ENCODE assay signal across 1 cellular context in genomic region chr11:1882265-1883238, GRCh38.
A peak's percentile ranks its signal among the peaks of the same experiment; 100 is the strongest.
TF ChIP-seq lines count a peak whose summit lies in the region.

No MANE protein-coding gene starts in this region.

TF ChIP-seq in HepG2, 621 proteins besides CTCF, POLR2A, EP300 and RAD21 (continued from another document and continues in another):
- TF ChIP-seq, protein P1, sequence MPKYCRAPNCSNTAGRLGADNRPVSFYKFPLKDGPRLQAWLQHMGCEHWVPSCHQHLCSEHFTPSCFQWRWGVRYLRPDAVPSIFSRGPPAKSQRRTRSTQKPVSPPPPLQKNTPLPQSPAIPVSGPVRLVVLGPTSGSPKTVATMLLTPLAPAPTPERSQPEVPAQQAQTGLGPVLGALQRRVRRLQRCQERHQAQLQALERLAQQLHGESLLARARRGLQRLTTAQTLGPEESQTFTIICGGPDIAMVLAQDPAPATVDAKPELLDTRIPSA (CRISPR knock-in tag; IDR thresholded peaks at IDR 0.05; ENCODE audit: borderline replicate concordance) = no peak
- TF ChIP-seq EHMT2 (IDR thresholded peaks at IDR 0.05; ENCODE audit: borderline replicate concordance, low read depth, low read length) (no peak), ZBTB43 (CRISPR knock-in tag; conservative IDR thresholded peaks at IDR 0.05) (no peak), SRSF4 (IDR thresholded peaks at IDR 0.05; ENCODE audit: low read depth, low read length, poor library complexity, severe bottlenecking) (no peak), ZNF432 (CRISPR knock-in tag; IDR thresholded peaks at IDR 0.05; ENCODE audit: borderline replicate concordance) (no peak), KDM6A (CRISPR knock-in tag; IDR thresholded peaks at IDR 0.05; ENCODE audit: low read depth) (no peak), HNRNPL (IDR thresholded peaks at IDR 0.05; ENCODE audit: low read depth, low read length) (0 out of 2 replicates have a peak, but pooled peaks have one; percentile 25), AKAP8 (CRISPR knock-in tag; IDR thresholded peaks at IDR 0.05) (0 out of 2 replicates have a peak, but pooled peaks have one; percentile 61), REPIN1 (CRISPR knock-in tag; IDR thresholded peaks at IDR 0.05; ENCODE audit: borderline replicate concordance, low read depth) (0 out of 2 replicates have a peak, but pooled peaks have one; percentile 25), NR2F6 (IDR thresholded peaks at IDR 0.05) (no peak), NR2F6 (CRISPR knock-in tag; IDR thresholded peaks at IDR 0.05) (no peak), ZNF572 (CRISPR knock-in tag; IDR thresholded peaks at IDR 0.05) (no peak), ETS1 (CRISPR knock-in tag; IDR thresholded peaks at IDR 0.05) (no peak), ZNF713 (CRISPR knock-in tag; IDR thresholded peaks at IDR 0.05) (no peak), NFYC (CRISPR knock-in tag; IDR thresholded peaks at IDR 0.05) (no peak), GATAD1 (CRISPR knock-in tag; IDR thresholded peaks at IDR 0.05) (0 out of 2 replicates have a peak, but pooled peaks have one; percentile 37), ARHGAP35 (CRISPR knock-in tag; IDR thresholded peaks at IDR 0.05; ENCODE audit: borderline replicate concordance) (no peak), TARDBP (CRISPR knock-in tag; IDR thresholded peaks at IDR 0.05) (no peak), FOXK1 (CRISPR knock-in tag; IDR thresholded peaks at IDR 0.05; ENCODE audit: borderline replicate concordance, low read depth) (no peak), PRDM15 (CRISPR knock-in tag; IDR thresholded peaks at IDR 0.05) (no peak), ZNF788 (CRISPR knock-in tag; IDR thresholded peaks at IDR 0.05; ENCODE audit: borderline replicate concordance) (0 out of 2 replicates have a peak, but pooled peaks have one; percentile 22), ZNF792 (CRISPR knock-in tag; IDR thresholded peaks at IDR 0.05) (no peak), ZNF720 (CRISPR knock-in tag; IDR thresholded peaks at IDR 0.05) (no peak), ZMYM3 (CRISPR knock-in tag; IDR thresholded peaks at IDR 0.05) (no peak), BHLHE40 (IDR thresholded peaks at IDR 0.05; ENCODE audit: low read length) (no peak), MAX (IDR thresholded peaks at IDR 0.05) (peak; percentile 52; the same call in 1 of the 2 replicates), ZNF138 (CRISPR knock-in tag; IDR thresholded peaks at IDR 0.05; ENCODE audit: low read depth) (no peak), ZUFSP (CRISPR knock-in tag; IDR thresholded peaks at IDR 0.05; ENCODE audit: borderline replicate concordance) (no peak), ATF3 (CRISPR knock-in tag; IDR thresholded peaks at IDR 0.05) (no peak), ERF (CRISPR knock-in tag; IDR thresholded peaks at IDR 0.05) (peak; percentile 48; the same call in 1 of the 2 replicates), SNAPC5 (CRISPR knock-in tag; IDR thresholded peaks at IDR 0.05; ENCODE audit: borderline replicate concordance) (no peak), HOXA9 (CRISPR knock-in tag; IDR thresholded peaks at IDR 0.05; ENCODE audit: borderline replicate concordance) (no peak), SALL1 (CRISPR knock-in tag; IDR thresholded peaks at IDR 0.05) (no peak), NR3C1 (CRISPR knock-in tag; IDR thresholded peaks at IDR 0.05) (no peak), LBX2 (CRISPR knock-in tag; IDR thresholded peaks at IDR 0.05; ENCODE audit: borderline replicate concordance) (no peak), FOXP1 (IDR thresholded peaks at IDR 0.05) (no peak), FOXP1 (CRISPR knock-in tag; IDR thresholded peaks at IDR 0.05) (no peak), FOXA1 (IDR thresholded peaks at IDR 0.05) (no peak), FOXA1 (CRISPR knock-in tag; IDR thresholded peaks at IDR 0.05) (no peak), MEIS2 (CRISPR knock-in tag; IDR thresholded peaks at IDR 0.05) (no peak), ZNF343 (CRISPR knock-in tag; IDR thresholded peaks at IDR 0.05) (no peak), ZNF451 (CRISPR knock-in tag; IDR thresholded peaks at IDR 0.05) (no peak), ZNF674 (CRISPR knock-in tag; IDR thresholded peaks at IDR 0.05; ENCODE audit: low read depth) (no peak), KAT8 (CRISPR knock-in tag; IDR thresholded peaks at IDR 0.05) (no peak), DNMT3B (CRISPR knock-in tag; conservative IDR thresholded peaks at IDR 0.05) (no peak), MED1 (CRISPR knock-in tag; IDR thresholded peaks at IDR 0.05) (0 out of 2 replicates have a peak, but pooled peaks have one; percentile 40), RFXAP (CRISPR knock-in tag; IDR thresholded peaks at IDR 0.05; ENCODE audit: borderline replicate concordance) (no peak)
- TF ChIP-seq, protein P2, sequence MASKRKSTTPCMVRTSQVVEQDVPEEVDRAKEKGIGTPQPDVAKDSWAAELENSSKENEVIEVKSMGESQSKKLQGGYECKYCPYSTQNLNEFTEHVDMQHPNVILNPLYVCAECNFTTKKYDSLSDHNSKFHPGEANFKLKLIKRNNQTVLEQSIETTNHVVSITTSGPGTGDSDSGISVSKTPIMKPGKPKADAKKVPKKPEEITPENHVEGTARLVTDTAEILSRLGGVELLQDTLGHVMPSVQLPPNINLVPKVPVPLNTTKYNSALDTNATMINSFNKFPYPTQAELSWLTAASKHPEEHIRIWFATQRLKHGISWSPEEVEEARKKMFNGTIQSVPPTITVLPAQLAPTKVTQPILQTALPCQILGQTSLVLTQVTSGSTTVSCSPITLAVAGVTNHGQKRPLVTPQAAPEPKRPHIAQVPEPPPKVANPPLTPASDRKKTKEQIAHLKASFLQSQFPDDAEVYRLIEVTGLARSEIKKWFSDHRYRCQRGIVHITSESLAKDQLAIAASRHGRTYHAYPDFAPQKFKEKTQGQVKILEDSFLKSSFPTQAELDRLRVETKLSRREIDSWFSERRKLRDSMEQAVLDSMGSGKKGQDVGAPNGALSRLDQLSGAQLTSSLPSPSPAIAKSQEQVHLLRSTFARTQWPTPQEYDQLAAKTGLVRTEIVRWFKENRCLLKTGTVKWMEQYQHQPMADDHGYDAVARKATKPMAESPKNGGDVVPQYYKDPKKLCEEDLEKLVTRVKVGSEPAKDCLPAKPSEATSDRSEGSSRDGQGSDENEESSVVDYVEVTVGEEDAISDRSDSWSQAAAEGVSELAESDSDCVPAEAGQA (IDR thresholded peaks at IDR 0.05; ENCODE audit: low read depth) = no peak
- TF ChIP-seq, protein P2 (CRISPR knock-in tag; IDR thresholded peaks at IDR 0.05; ENCODE audit: borderline replicate concordance) = no peak
- TF ChIP-seq, protein P3, sequence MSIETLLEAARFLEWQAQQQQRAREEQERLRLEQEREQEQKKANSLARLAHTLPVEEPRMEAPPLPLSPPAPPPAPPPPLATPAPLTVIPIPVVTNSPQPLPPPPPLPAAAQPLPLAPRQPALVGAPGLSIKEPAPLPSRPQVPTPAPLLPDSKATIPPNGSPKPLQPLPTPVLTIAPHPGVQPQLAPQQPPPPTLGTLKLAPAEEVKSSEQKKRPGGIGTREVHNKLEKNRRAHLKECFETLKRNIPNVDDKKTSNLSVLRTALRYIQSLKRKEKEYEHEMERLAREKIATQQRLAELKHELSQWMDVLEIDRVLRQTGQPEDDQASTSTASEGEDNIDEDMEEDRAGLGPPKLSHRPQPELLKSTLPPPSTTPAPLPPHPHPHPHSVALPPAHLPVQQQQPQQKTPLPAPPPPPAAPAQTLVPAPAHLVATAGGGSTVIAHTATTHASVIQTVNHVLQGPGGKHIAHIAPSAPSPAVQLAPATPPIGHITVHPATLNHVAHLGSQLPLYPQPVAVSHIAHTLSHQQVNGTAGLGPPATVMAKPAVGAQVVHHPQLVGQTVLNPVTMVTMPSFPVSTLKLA (IDR thresholded peaks at IDR 0.05) = no peak
- TF ChIP-seq, protein P4, sequence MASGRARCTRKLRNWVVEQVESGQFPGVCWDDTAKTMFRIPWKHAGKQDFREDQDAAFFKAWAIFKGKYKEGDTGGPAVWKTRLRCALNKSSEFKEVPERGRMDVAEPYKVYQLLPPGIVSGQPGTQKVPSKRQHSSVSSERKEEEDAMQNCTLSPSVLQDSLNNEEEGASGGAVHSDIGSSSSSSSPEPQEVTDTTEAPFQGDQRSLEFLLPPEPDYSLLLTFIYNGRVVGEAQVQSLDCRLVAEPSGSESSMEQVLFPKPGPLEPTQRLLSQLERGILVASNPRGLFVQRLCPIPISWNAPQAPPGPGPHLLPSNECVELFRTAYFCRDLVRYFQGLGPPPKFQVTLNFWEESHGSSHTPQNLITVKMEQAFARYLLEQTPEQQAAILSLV (CRISPR knock-in tag; IDR thresholded peaks at IDR 0.05; ENCODE audit: borderline replicate concordance) = no peak
